Comparison of ENCODE assay signal across 36 cellular contexts in genomic region chr6:142401838-142402237, GRCh38.
"Had no signal": no experiment of that assay in that cellular context is flagged by ENCODE, and none has a peak within 500 bp of the region (broad histone marks: within the 10 kb centered on the region; RNA-seq: fewer than 3 reads in every experiment).

No MANE protein-coding gene starts in this region.

- H3K36me3 Mint-ChIP-seq: activated CD4-positive, alpha-beta memory T cell treated with anti-CD3 and anti-CD28 coated beads for 36 hours; activated naive CD4-positive, alpha-beta T cell treated with anti-CD3 and anti-CD28 coated beads, Interleukin-2, amount 50 U/mL, for 24 hours; activated naive CD8-positive, alpha-beta T cell had no signal

- H3K9me3 ChIP-seq: ascending aorta, body of pancreas, breast epithelium had no signal

- DNase-seq: activated B cell treated with CpG ODN at 0.5 μM for 24 hours; activated CD4-positive, alpha-beta memory T cell treated with anti-CD3 and anti-CD28 coated beads for 36 hours; activated CD4-positive, alpha-beta T cell treated with anti-CD3 and anti-CD28 coated beads for 4 hours; activated CD4-positive, alpha-beta T cell treated with anti-CD3 and anti-CD28 coated beads, Interleukin-2, amount 10 ng/mL, durations not matched to agents 24 days and 14 days; activated CD4-positive, alpha-beta T cell treated with anti-CD3 and anti-CD28 coated beads, Interleukin-2, amount 50 U/mL, for 1 hour; activated CD4-positive, alpha-beta T cell treated with anti-CD3 and anti-CD28 coated beads, Interleukin-2, amount 50 U/mL, for 4 hours; activated CD4-positive, CD25-positive, alpha-beta regulatory T cell treated with anti-CD3 and anti-CD28 coated beads, Interleukin-2, amount 50 U/mL, for 72 hours; activated CD8-positive, alpha-beta memory T cell treated with anti-CD3 and anti-CD28 coated beads, Interleukin-2, amount 50 U/mL, for 4 hours; activated CD8-positive, alpha-beta T cell treated with anti-CD3 and anti-CD28 coated beads for 36 hours; activated effector memory CD4-positive, alpha-beta T cell treated with anti-CD3 and anti-CD28 coated beads, Interleukin-2, amount 50 U/mL, for 16 hours; activated gamma-delta T cell treated with Interleukin-2 at 50 U/mL for 16 hours; activated naive CD4-positive, alpha-beta T cell; activated naive CD4-positive, alpha-beta T cell treated with anti-CD3 and anti-CD28 coated beads for 36 hours; activated naive CD8-positive, alpha-beta T cell treated with anti-CD3 and anti-CD28 coated beads, Interleukin-2, amount 10 ng/mL, durations not matched to agents 7 days and 5 days; activated naive CD8-positive, alpha-beta T cell treated with anti-CD3 and anti-CD28 coated beads, Interleukin-2, amount 50 U/mL, for 24 hours; activated T-cell treated with anti-CD3 and anti-CD28 coated beads for 4 hours; activated T-cell treated with anti-CD3 and anti-CD28 coated beads, Interleukin-2, amount 50 U/mL, for 1 hour; activated T-cell treated with anti-CD3 and anti-CD28 coated beads, Interleukin-2, amount 50 U/mL, for 4 hours; activated T-cell treated with anti-CD3 and anti-CD28 coated beads, Interleukin-2, amount 50 U/mL, for 72 hours; amygdala; anterior cingulate cortex; body of pancreas; brain microvascular endothelial cell; central memory CD4-positive, alpha-beta T cell; T-helper 1 cell; T-helper 2 cell; T-helper 9 cell had no signal

- H3K27ac Mint-ChIP-seq: activated B cell treated with CpG ODN at 0.5 μM for 24 hours; activated CD4-positive, alpha-beta memory T cell treated with anti-CD3 and anti-CD28 coated beads for 36 hours; activated CD4-positive, alpha-beta T cell treated with anti-CD3 and anti-CD28 coated beads, Interleukin-2, amount 10 ng/mL, durations not matched to agents 24 days and 14 days; activated CD8-positive, alpha-beta T cell treated with anti-CD3 and anti-CD28 coated beads for 36 hours; activated naive CD4-positive, alpha-beta T cell treated with anti-CD3 and anti-CD28 coated beads for 36 hours; activated naive CD4-positive, alpha-beta T cell treated with anti-CD3 and anti-CD28 coated beads, Interleukin-2, amount 50 U/mL, for 24 hours; activated naive CD8-positive, alpha-beta T cell; activated naive CD8-positive, alpha-beta T cell treated with anti-CD3 and anti-CD28 coated beads, Interleukin-2, amount 10 ng/mL, durations not matched to agents 7 days and 5 days; activated naive CD8-positive, alpha-beta T cell treated with anti-CD3 and anti-CD28 coated beads, Interleukin-2, amount 50 U/mL, for 24 hours; activated T-cell treated with anti-CD3 and anti-CD28 coated beads, Interleukin-2, amount 50 U/mL, for 72 hours; activated T-helper 1 cell treated with anti-CD3 and anti-CD28 coated beads, Interleukin-12 subunit alpha, Interleukin-12 subunit beta, Interleukin-2, Interleukin-4 antibody, amounts not matched to agents 30 ng/mL and 10 ng/mL and 1 ng/mL, durations not matched to agents 14 hours and 24 hours and 36 hours; activated T-helper 17 cell treated with anti-CD3 and anti-CD28 coated beads, Interleukin-2, amount 50 U/mL, for 72 hours; T-helper 1 cell treated with Interleukin-12 subunit alpha and Interleukin-12 subunit beta and Interleukin-4 antibody, amounts not matched to agents 30 μg/mL and 1 μg/mL, for 36 hours; T-helper 2 cell treated with Interferon-gamma antibody and Interleukin-4, amounts not matched to agents 5 μg/mL and 100 μg/mL, for 36 hours had no signal

- H3K27me3 ChIP-seq: ascending aorta, body of pancreas, brain microvascular endothelial cell, breast epithelium had no signal

- H3K36me3 ChIP-seq: ascending aorta, brain microvascular endothelial cell, breast epithelium had no signal

- H3K4me1 ChIP-seq: ascending aorta, breast epithelium had no signal

- H3K4me1 Mint-ChIP-seq: activated B cell treated with CpG ODN at 0.5 μM for 24 hours; activated T-helper 17 cell treated with anti-CD3 and anti-CD28 coated beads, Interleukin-2, amount 50 U/mL, for 72 hours had no signal

- H3K4me3 ChIP-seq: ascending aorta, body of pancreas, breast epithelium had no signal

- H3K9me3 Mint-ChIP-seq: activated B cell treated with CpG ODN at 0.5 μM for 24 hours; activated CD4-positive, alpha-beta memory T cell treated with anti-CD3 and anti-CD28 coated beads for 36 hours; activated CD4-positive, alpha-beta T cell treated with anti-CD3 and anti-CD28 coated beads, Interleukin-2, amount 10 ng/mL, durations not matched to agents 24 days and 14 days; activated CD8-positive, alpha-beta T cell treated with anti-CD3 and anti-CD28 coated beads for 36 hours; activated naive CD4-positive, alpha-beta T cell treated with anti-CD3 and anti-CD28 coated beads for 36 hours; activated naive CD4-positive, alpha-beta T cell treated with anti-CD3 and anti-CD28 coated beads, Interleukin-2, amount 50 U/mL, for 24 hours; activated naive CD8-positive, alpha-beta T cell treated with anti-CD3 and anti-CD28 coated beads, Interleukin-2, amount 10 ng/mL, durations not matched to agents 7 days and 5 days; activated naive CD8-positive, alpha-beta T cell treated with anti-CD3 and anti-CD28 coated beads, Interleukin-2, amount 50 U/mL, for 24 hours; activated T-cell treated with anti-CD3 and anti-CD28 coated beads, Interleukin-2, amount 50 U/mL, for 4 hours; activated T-cell treated with anti-CD3 and anti-CD28 coated beads, Interleukin-2, amount 50 U/mL, for 72 hours; activated T-helper 1 cell treated with anti-CD3 and anti-CD28 coated beads, Interleukin-12 subunit alpha, Interleukin-12 subunit beta, Interleukin-2, Interleukin-4 antibody, amounts not matched to agents 30 ng/mL and 10 ng/mL and 1 ng/mL, durations not matched to agents 14 hours and 24 hours and 36 hours; activated T-helper 17 cell treated with anti-CD3 and anti-CD28 coated beads, Interleukin-2, amount 50 U/mL, for 72 hours; T-helper 1 cell treated with Interleukin-12 subunit alpha and Interleukin-12 subunit beta and Interleukin-4 antibody, amounts not matched to agents 30 μg/mL and 1 μg/mL, for 36 hours; T-helper 2 cell treated with Interferon-gamma antibody and Interleukin-4, amounts not matched to agents 5 μg/mL and 100 μg/mL, for 36 hours had no signal

- ATAC-seq: activated CD8-positive, alpha-beta T cell treated with anti-CD3 and anti-CD28 coated beads for 36 hours; activated naive CD8-positive, alpha-beta T cell treated with anti-CD3 and anti-CD28 coated beads, Interleukin-2, amount 50 U/mL, for 24 hours; activated T-cell treated with anti-CD3 and anti-CD28 coated beads, Interleukin-2, amount 50 U/mL, for 4 hours; activated T-cell treated with anti-CD3 and anti-CD28 coated beads, Interleukin-2, amount 50 U/mL, for 72 hours; activated T-helper 17 cell treated with anti-CD3 and anti-CD28 coated beads, Interleukin-2, amount 50 U/mL, for 72 hours; body of pancreas had no signal

- H3K27ac ChIP-seq: ascending aorta, body of pancreas, brain microvascular endothelial cell, breast epithelium, VCaP had no signal

- H3K27me3 Mint-ChIP-seq: activated B cell treated with CpG ODN at 0.5 μM for 24 hours; activated CD8-positive, alpha-beta T cell treated with anti-CD3 and anti-CD28 coated beads for 36 hours; activated naive CD4-positive, alpha-beta T cell treated with anti-CD3 and anti-CD28 coated beads, Interleukin-2, amount 50 U/mL, for 24 hours; activated naive CD8-positive, alpha-beta T cell had no signal

- H3K4me3 Mint-ChIP-seq: activated B cell treated with CpG ODN at 0.5 μM for 24 hours; activated CD4-positive, alpha-beta memory T cell treated with anti-CD3 and anti-CD28 coated beads for 36 hours; activated CD4-positive, alpha-beta T cell treated with anti-CD3 and anti-CD28 coated beads, Interleukin-2, amount 10 ng/mL, durations not matched to agents 24 days and 14 days; activated CD8-positive, alpha-beta T cell treated with anti-CD3 and anti-CD28 coated beads for 36 hours; activated naive CD4-positive, alpha-beta T cell treated with anti-CD3 and anti-CD28 coated beads for 36 hours; activated naive CD4-positive, alpha-beta T cell treated with anti-CD3 and anti-CD28 coated beads, Interleukin-2, amount 50 U/mL, for 24 hours; activated naive CD8-positive, alpha-beta T cell; activated naive CD8-positive, alpha-beta T cell treated with anti-CD3 and anti-CD28 coated beads, Interleukin-2, amount 10 ng/mL, durations not matched to agents 7 days and 5 days; activated naive CD8-positive, alpha-beta T cell treated with anti-CD3 and anti-CD28 coated beads, Interleukin-2, amount 50 U/mL, for 24 hours; activated T-cell treated with anti-CD3 and anti-CD28 coated beads, Interleukin-2, amount 50 U/mL, for 4 hours; activated T-cell treated with anti-CD3 and anti-CD28 coated beads, Interleukin-2, amount 50 U/mL, for 72 hours; activated T-helper 1 cell treated with anti-CD3 and anti-CD28 coated beads, Interleukin-12 subunit alpha, Interleukin-12 subunit beta, Interleukin-2, Interleukin-4 antibody, amounts not matched to agents 30 ng/mL and 10 ng/mL and 1 ng/mL, durations not matched to agents 14 hours and 24 hours and 36 hours; activated T-helper 17 cell treated with anti-CD3 and anti-CD28 coated beads, Interleukin-2, amount 50 U/mL, for 72 hours; T-helper 1 cell treated with Interleukin-12 subunit alpha and Interleukin-12 subunit beta and Interleukin-4 antibody, amounts not matched to agents 30 μg/mL and 1 μg/mL, for 36 hours; T-helper 2 cell treated with Interferon-gamma antibody and Interleukin-4, amounts not matched to agents 5 μg/mL and 100 μg/mL, for 36 hours had no signal
